Comparison of ENCODE assay signal across 25 cellular contexts in the genomic region with DNA sequence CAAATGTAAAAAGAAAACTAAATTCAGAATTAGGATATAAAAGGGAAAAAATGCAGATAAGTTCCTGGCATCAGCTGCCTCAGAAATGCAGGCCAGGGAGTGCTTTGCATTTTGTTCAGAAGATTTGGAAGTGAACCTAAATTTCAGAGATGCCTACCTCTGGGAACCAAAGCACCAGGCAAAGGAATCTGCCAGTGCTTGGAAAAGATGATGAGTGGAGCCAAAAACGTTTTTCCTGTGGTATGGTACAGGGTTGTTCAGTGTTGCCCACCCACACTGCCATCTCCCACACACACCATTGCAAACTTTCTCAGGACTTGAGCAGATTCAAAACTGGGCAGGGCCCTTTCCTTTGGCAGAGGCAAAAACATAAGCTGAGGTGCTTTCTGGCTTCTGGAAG.
"Had no signal": no experiment of that assay in that cellular context is flagged by ENCODE, and none has a peak within 500 bp of the region (broad histone marks: within the 10 kb centered on the region; RNA-seq: fewer than 3 reads in every experiment).

No MANE protein-coding gene starts in this region.

- H3K36me3 ChIP-seq: gastroesophageal sphincter, left lung, tibial nerve had no signal

- H3K9ac ChIP-seq: parathyroid adenoma had no signal

- H3K4me1 ChIP-seq: body of pancreas, gastroesophageal sphincter, left lung, parathyroid adenoma, tibial nerve had no signal

- H3K4me3 Mint-ChIP-seq: activated naive CD4-positive, alpha-beta T cell treated with anti-CD3 and anti-CD28 coated beads, Interleukin-2, amount 10 ng/mL, durations not matched to agents 7 days and 5 days; mesothelial cell of epicardium; natural killer cell; stimulated activated naive CD8-positive, alpha-beta T cell treated with anti-CD3 and anti-CD28 coated beads, Interleukin-15, Interleukin-2, amounts not matched to agents 100 ng/mL and 50 ng/mL, for 24 hours; T-helper 1 cell treated with Interleukin-12 subunit alpha and Interleukin-12 subunit beta and Interleukin-4 antibody, amounts not matched to agents 30 μg/mL and 1 μg/mL, for 36 hours had no signal

- H3K9me3 ChIP-seq: body of pancreas, gastroesophageal sphincter, left lung, tibial nerve had no signal

- DNase-seq: activated CD4-positive, alpha-beta T cell treated with anti-CD3 and anti-CD28 coated beads for 4 hours; activated CD4-positive, alpha-beta T cell treated with anti-CD3 and anti-CD28 coated beads, Interleukin-2, amount 50 U/mL, for 48 hours; activated CD4-positive, CD25-positive, alpha-beta regulatory T cell; activated naive CD4-positive, alpha-beta T cell treated with anti-CD3 and anti-CD28 coated beads, Interleukin-2, amount 10 ng/mL, durations not matched to agents 7 days and 5 days; activated T-cell treated with anti-CD3 and anti-CD28 coated beads, Interleukin-2, amount 50 U/mL, for 48 hours; amygdala; body of pancreas; caudate nucleus; dermis blood vessel endothelial cell; effector CD8-positive, alpha-beta T cell; erythroblast; head of caudate nucleus; left lung; natural killer cell; right cardiac atrium; stimulated activated CD4-positive, alpha-beta T cell treated with anti-CD3 and anti-CD28 coated beads, Interleukin-12 subunit alpha, Interleukin-12 subunit beta, amount 100 ng/mL, for 4 hours; substantia nigra; T1000 had no signal

- H3K4me1 Mint-ChIP-seq: activated naive CD4-positive, alpha-beta T cell treated with anti-CD3 and anti-CD28 coated beads, Interleukin-2, amount 10 ng/mL, durations not matched to agents 7 days and 5 days; natural killer cell had no signal

- H3K27me3 ChIP-seq: body of pancreas, gastroesophageal sphincter, left lung, tibial nerve had no signal

- H3K27me3 Mint-ChIP-seq: activated naive CD4-positive, alpha-beta T cell treated with anti-CD3 and anti-CD28 coated beads, Interleukin-2, amount 10 ng/mL, durations not matched to agents 7 days and 5 days; stimulated activated naive CD8-positive, alpha-beta T cell treated with anti-CD3 and anti-CD28 coated beads, Interleukin-15, Interleukin-2, amounts not matched to agents 100 ng/mL and 50 ng/mL, for 24 hours had no signal

- H3K9me3 Mint-ChIP-seq: activated naive CD4-positive, alpha-beta T cell treated with anti-CD3 and anti-CD28 coated beads, Interleukin-2, amount 10 ng/mL, durations not matched to agents 7 days and 5 days; stimulated activated naive CD8-positive, alpha-beta T cell treated with anti-CD3 and anti-CD28 coated beads, Interleukin-15, Interleukin-2, amounts not matched to agents 100 ng/mL and 50 ng/mL, for 24 hours; T-helper 1 cell treated with Interleukin-12 subunit alpha and Interleukin-12 subunit beta and Interleukin-4 antibody, amounts not matched to agents 30 μg/mL and 1 μg/mL, for 36 hours had no signal

- ATAC-seq: body of pancreas, gastroesophageal sphincter, left lung, natural killer cell, right cardiac atrium had no signal

- H3K27ac Mint-ChIP-seq: activated naive CD4-positive, alpha-beta T cell treated with anti-CD3 and anti-CD28 coated beads, Interleukin-2, amount 10 ng/mL, durations not matched to agents 7 days and 5 days; mesothelial cell of epicardium; natural killer cell; stimulated activated naive CD8-positive, alpha-beta T cell treated with anti-CD3 and anti-CD28 coated beads, Interleukin-15, Interleukin-2, amounts not matched to agents 100 ng/mL and 50 ng/mL, for 24 hours; T-helper 1 cell treated with Interleukin-12 subunit alpha and Interleukin-12 subunit beta and Interleukin-4 antibody, amounts not matched to agents 30 μg/mL and 1 μg/mL, for 36 hours had no signal

- H2AFZ ChIP-seq: parathyroid adenoma had no signal

- H3K27ac ChIP-seq: body of pancreas, gastroesophageal sphincter, left lung, parathyroid adenoma, tibial nerve had no signal

- H3K4me3 ChIP-seq: body of pancreas, gastroesophageal sphincter, left lung, lung, tibial nerve had no signal

- H3K36me3 Mint-ChIP-seq: activated naive CD4-positive, alpha-beta T cell treated with anti-CD3 and anti-CD28 coated beads, Interleukin-2, amount 10 ng/mL, durations not matched to agents 7 days and 5 days; mesothelial cell of epicardium; natural killer cell had no signal

- H3K79me2 ChIP-seq: parathyroid adenoma had no signal
